1 cellular context compared by ENCODE assay signal in the genomic region with DNA sequence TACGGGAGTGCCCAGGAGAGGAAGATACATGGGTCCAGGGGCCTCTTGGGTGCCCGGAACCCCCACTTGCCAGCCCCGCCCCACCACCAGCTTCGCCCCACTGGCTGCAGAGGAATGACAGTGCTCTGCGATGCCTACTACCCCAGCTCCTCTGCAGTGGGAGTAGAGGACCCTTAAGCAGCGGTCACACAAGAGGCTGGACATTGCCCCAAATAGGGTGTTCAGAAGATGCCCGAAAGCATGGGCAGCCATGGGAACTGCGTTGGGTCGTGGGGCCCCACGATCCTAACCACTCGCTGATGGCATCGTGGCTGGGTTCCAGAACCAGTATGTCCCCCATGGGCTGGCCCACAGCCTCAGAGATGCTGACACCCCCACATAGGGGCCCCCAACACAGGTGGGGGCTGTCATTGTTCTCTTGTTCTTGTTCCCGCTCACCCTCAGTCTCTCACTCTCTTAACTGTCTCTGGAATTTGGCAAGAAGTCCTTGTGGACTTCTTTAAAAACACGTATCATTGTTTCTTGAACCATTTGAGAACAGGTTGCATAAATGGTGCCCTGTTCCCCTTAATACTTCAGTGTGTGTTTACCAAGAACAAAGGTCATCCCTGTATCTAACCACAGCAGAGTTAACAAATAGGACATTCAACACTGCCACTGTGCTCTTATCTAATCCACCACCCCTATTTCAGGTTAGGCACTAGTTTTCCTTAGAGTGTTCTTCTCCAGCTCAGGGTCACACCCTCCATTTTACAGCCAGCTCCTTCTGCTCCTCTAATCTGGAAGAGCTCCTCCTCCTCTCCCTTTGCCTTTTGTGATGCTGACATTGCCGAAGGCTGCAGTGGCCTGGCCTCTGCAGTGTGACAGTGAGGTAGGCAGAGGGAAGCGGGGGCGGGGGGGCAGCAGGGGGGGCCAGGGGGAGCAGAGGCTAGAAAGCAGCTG.
TF ChIP-seq lines count a peak whose summit lies in the region.

No MANE protein-coding gene starts in this region.

TF ChIP-seq in liver, 16 proteins besides CTCF, POLR2A, EP300 and RAD21 (continued from another document):
- TF ChIP-seq, protein P1, sequence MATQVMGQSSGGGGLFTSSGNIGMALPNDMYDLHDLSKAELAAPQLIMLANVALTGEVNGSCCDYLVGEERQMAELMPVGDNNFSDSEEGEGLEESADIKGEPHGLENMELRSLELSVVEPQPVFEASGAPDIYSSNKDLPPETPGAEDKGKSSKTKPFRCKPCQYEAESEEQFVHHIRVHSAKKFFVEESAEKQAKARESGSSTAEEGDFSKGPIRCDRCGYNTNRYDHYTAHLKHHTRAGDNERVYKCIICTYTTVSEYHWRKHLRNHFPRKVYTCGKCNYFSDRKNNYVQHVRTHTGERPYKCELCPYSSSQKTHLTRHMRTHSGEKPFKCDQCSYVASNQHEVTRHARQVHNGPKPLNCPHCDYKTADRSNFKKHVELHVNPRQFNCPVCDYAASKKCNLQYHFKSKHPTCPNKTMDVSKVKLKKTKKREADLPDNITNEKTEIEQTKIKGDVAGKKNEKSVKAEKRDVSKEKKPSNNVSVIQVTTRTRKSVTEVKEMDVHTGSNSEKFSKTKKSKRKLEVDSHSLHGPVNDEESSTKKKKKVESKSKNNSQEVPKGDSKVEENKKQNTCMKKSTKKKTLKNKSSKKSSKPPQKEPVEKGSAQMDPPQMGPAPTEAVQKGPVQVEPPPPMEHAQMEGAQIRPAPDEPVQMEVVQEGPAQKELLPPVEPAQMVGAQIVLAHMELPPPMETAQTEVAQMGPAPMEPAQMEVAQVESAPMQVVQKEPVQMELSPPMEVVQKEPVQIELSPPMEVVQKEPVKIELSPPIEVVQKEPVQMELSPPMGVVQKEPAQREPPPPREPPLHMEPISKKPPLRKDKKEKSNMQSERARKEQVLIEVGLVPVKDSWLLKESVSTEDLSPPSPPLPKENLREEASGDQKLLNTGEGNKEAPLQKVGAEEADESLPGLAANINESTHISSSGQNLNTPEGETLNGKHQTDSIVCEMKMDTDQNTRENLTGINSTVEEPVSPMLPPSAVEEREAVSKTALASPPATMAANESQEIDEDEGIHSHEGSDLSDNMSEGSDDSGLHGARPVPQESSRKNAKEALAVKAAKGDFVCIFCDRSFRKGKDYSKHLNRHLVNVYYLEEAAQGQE (IDR thresholded peaks at IDR 0.05): peak; percentile 83
- peak; percentile 88 to 93 for TF ChIP-seq RXRA (IDR thresholded peaks at IDR 0.05)
